Comparison of ENCODE assay signal across 8 cellular contexts in the genomic region with DNA sequence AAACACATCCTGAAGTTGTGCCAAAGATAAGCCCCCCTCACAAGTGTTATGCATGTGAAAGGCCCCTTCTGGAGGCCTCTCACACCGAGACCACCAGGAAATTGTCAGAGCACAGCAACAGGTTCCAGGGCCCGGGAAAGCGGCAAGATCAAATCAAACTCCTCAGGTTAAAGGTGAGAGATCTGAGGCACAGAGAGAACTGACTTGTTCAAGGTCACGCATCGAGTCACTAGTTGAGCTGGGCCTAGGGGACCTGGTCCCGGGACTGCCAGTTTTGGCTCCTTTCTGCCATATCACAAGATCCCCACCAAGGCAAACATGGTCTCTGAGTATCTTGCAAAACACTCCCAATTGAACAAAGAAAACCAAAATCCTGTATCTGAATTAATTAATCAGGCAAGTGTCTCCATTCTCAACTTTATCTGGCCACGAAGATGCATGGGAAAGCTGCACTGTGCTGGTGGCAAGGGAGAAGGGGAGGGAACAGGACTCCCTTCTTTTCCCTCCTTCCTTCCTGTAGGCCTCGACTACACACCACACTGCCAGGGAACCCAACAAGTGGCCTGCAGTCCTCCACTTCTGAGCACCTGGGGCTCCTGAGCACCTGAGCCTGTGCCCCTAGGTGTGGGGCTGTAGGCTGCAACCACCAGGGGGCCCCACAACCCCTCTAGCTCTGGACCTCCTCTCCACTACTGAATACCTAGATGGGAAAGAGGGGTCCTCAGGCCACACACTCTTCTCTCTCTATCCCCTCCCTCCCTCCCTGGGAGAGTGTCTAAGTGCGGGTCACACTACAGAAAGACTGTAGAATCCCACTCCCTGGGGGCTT. TPM values are rescaled to one million over a fixed set of nuclear protein-coding genes. Genes with fewer than 3 reads are reported as not detected.
DNase-seq lines count a peak whose midpoint lies in the region; ATAC-seq and TF ChIP-seq lines count a peak whose summit lies in the region.

No MANE protein-coding gene starts in this region.

- H3K4me3 Mint-ChIP-seq in activated naive CD8-positive, alpha-beta T cell treated with anti-CD3 and anti-CD28 coated beads, Interleukin-2, amount 10 ng/mL, durations not matched to agents 7 days and 5 days, result peak overlapping the region; percentile 7

- H3K36me3 ChIP-seq in SU-DHL-6 (ENCODE audit: low read length), result peaks cover 24% of the 10 kb centered on the region; the same call in 1 of the 2 replicates

- no peak overlapping the region for H3K4me2 ChIP-seq in SU-DHL-6 (ENCODE audit: low read depth, low read length, poor library complexity, severe bottlenecking)

- H3K9me3 ChIP-seq in SU-DHL-6 (ENCODE audit: insufficient read depth, low read length), result no peaks in the 10 kb centered on the region

- no peak overlapping the region for H2AFZ ChIP-seq in SU-DHL-6 (ENCODE audit: low read depth, low read length, severe bottlenecking)

- POLR2A ChIA-PET in activated naive CD8-positive, alpha-beta T cell treated with anti-CD3 and anti-CD28 coated beads, Interleukin-2, amount 10 ng/mL, durations not matched to agents 7 days and 5 days (lab: Charles Lee), result interaction anchor here (1.0 to 1.7 kb wide), 3 partner anchors 9 to 45 kb away, joined by 3 to 5 read pairs (median 3); no protein-coding TSS in a partner anchor

- no peaks in the 10 kb centered on the region for H3K9me2 ChIP-seq in SU-DHL-6 (replicated peaks; ENCODE audit: insufficient read depth, low read length)

- H3K4me3 ChIP-seq in SU-DHL-6 (ENCODE audit: insufficient read depth, low read length, poor library complexity, severe bottlenecking), result no peak overlapping the region

- H3K27ac Mint-ChIP-seq in activated naive CD8-positive, alpha-beta T cell treated with anti-CD3 and anti-CD28 coated beads, Interleukin-2, amount 10 ng/mL, durations not matched to agents 7 days and 5 days, result peak overlapping the region; percentile 87

- H3K4me1 Mint-ChIP-seq in activated naive CD8-positive, alpha-beta T cell treated with anti-CD3 and anti-CD28 coated beads, Interleukin-2, amount 10 ng/mL, durations not matched to agents 7 days and 5 days, result peaks cover 36% of the 10 kb centered on the region

- H3K9me3 Mint-ChIP-seq in activated naive CD8-positive, alpha-beta T cell treated with anti-CD3 and anti-CD28 coated beads, Interleukin-2, amount 10 ng/mL, durations not matched to agents 7 days and 5 days, result no peaks in the 10 kb centered on the region

- H3K79me2 ChIP-seq in SU-DHL-6 (ENCODE audit: insufficient read depth, low read length), result peaks cover 4% of the 10 kb centered on the region; the same call in 1 of the 2 replicates

- H3K27me3 Mint-ChIP-seq in activated naive CD8-positive, alpha-beta T cell treated with anti-CD3 and anti-CD28 coated beads, Interleukin-2, amount 10 ng/mL, durations not matched to agents 7 days and 5 days, result no peaks in the 10 kb centered on the region

- no peak overlapping the region for H3K27ac ChIP-seq in SU-DHL-6 (ENCODE audit: low read depth, low read length)

- TF ChIP-seq CTCF in GM13977 (IDR thresholded peaks at IDR 0.05; ENCODE audit: extremely low read depth, insufficient read depth, missing control alignments) (peak; percentile 84), SU-DHL-6 (IDR thresholded peaks at IDR 0.05; ENCODE audit: insufficient read depth, low read length, poor library complexity, severe bottlenecking) (peak; percentile 72)

- H3K36me3 Mint-ChIP-seq in activated naive CD8-positive, alpha-beta T cell treated with anti-CD3 and anti-CD28 coated beads, Interleukin-2, amount 10 ng/mL, durations not matched to agents 7 days and 5 days, result peaks cover 18% of the 10 kb centered on the region

- peak; percentile 82 for ATAC-seq in activated naive CD8-positive, alpha-beta T cell treated with anti-CD3 and anti-CD28 coated beads, Interleukin-2, amount 10 ng/mL, durations not matched to agents 7 days and 5 days (ENCODE audit: low read depth)
- ATAC-seq in GM21825 (IDR thresholded peaks at IDR 0.05; ENCODE audit: unreplicated experiment), result no peak

- H3F3A ChIP-seq in SU-DHL-6 (ENCODE audit: insufficient read depth), result peaks cover 12% of the 10 kb centered on the region; the same call in 1 of the 2 replicates

- DNase-seq in GM13977 (ENCODE audit: low spot score), result peak; percentile 66
- peak; percentile 75 for DNase-seq in activated naive CD8-positive, alpha-beta T cell treated with anti-CD3 and anti-CD28 coated beads, Interleukin-2, amount 10 ng/mL, durations not matched to agents 7 days and 5 days
- peak; percentile 40 for DNase-seq in iPS DF 19.7 (ENCODE audit: low read depth, low spot score)
- peak; percentile 14 to 48 (median 21) for DNase-seq in stimulated activated CD4-positive, alpha-beta T cell treated with anti-CD3 and anti-CD28 coated beads, TNF-alpha, amount 100 ng/mL, for 48 hours (ENCODE audit: low read depth in 3 of 3)
- no peak for DNase-seq in cerebellar cortex (ENCODE audit: low spot score)
- DNase-seq in retina, result no peak

- no peak overlapping the region for H3K9ac ChIP-seq in SU-DHL-6 (ENCODE audit: low read length)

- in situ Hi-C loops in GM13977 (cut with MboI; ENCODE audit: low pct_unique_long_range_greater_than_20kb, low sequenced_read_pairs, unreplicated experiment), result no loop called here

- H4K20me1 ChIP-seq in SU-DHL-6 (ENCODE audit: low read depth, low read length), result peaks cover 7% of the 10 kb centered on the region; the same call in 1 of the 2 replicates

- H3K27me3 ChIP-seq in SU-DHL-6 (ENCODE audit: low read length), result no peaks in the 10 kb centered on the region

RNA-seq across cellular contexts. Expression of gene ANP32A, which starts 37.3 kb away (rescaled TPM):
- total RNA-seq in activated naive CD8-positive, alpha-beta T cell treated with anti-CD3 and anti-CD28 coated beads, Interleukin-2, amount 10 ng/mL, durations not matched to agents 7 days and 5 days, result 100 to 1,000 TPM; 174 to 177 TPM

Comparison
In these comparisons a context has a peak if more than half of its experiments do, and no peak if none do; other contexts are left out.
1. DNase-seq: peak in GM13977 (single experiment), activated naive CD8-positive, alpha-beta T cell treated with anti-CD3 and anti-CD28 coated beads, Interleukin-2, amount 10 ng/mL, durations not matched to agents 7 days and 5 days (single experiment), iPS DF 19.7 (single experiment) and stimulated activated CD4-positive, alpha-beta T cell treated with anti-CD3 and anti-CD28 coated beads, TNF-alpha, amount 100 ng/mL, for 48 hours (3 of 3); none in cerebellar cortex (single experiment) and retina (single experiment).